In the genomic region with DNA sequence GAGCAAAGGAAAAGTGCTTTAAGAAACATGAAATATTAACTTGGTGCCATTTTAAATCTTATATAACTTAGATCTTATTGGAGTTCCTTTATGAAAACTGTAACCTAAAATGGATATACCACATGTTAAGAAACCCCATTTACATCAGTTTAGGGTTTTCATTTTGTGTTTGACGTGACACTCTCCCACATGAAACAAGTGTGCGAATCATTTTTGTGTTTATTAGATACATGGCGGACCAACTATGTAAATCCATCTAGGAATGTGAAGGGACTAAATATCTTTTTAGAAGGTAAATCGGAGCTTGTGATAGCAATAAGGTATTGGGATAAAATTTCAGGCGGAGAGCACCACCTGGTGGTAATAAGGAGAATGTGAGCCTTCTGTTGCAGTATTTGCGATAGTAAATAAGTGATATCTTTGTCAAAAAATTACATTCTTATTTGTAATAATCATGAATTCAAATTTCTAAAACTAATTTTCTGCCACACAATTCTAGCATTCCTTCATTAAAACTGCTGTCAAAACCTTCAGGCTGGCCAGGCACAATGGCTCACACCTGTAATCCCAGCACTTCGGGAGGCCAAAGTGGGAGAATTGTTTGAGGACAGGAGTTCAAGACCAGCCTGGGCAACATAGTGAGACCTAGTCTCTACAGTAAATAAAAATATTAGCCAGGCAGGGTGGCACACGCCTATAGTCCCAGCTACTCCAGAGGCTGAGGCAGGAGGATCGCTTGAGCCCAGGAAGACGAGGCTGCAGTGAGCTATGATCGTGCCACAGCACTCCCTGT, we compare ENCODE assay signal across 8 cellular contexts. TPM values are rescaled to one million over a fixed set of nuclear protein-coding genes. Genes with fewer than 3 reads are reported as not detected.
DNase-seq lines count a peak whose midpoint lies in the region; ATAC-seq, FAIRE-seq and TF ChIP-seq lines count a peak whose summit lies in the region.

No MANE protein-coding gene starts in this region.

- H3K27me3 ChIP-seq in HAP-1 (ENCODE audit: low read depth) = no peaks in the 10 kb centered on the region
- H3K27me3 ChIP-seq in heart right ventricle = no peaks in the 10 kb centered on the region
- no peaks in the 10 kb centered on the region for H3K27me3 ChIP-seq in small intestine (ENCODE audit: control insufficient read depth in 2 of 2, insufficient read depth in 2 of 2, low read length in 2 of 2)

- no peak for ATAC-seq in activated naive CD8-positive, alpha-beta T cell treated with anti-CD3 and anti-CD28 coated beads, Interleukin-2, amount 10 ng/mL, durations not matched to agents 7 days and 5 days (ENCODE audit: low read depth)
- ATAC-seq in heart right ventricle = peak in 4 of 8 donors; percentile 38 to 63 (median 53)
- no peak for ATAC-seq in HG02938 (IDR thresholded peaks at IDR 0.05; ENCODE audit: unreplicated experiment)
- no peak for ATAC-seq in GM21529 (IDR thresholded peaks at IDR 0.05; ENCODE audit: unreplicated experiment)

- H3K4me1 ChIP-seq in HAP-1 = peaks cover 12% of the 10 kb centered on the region
- peaks cover 0 to 49% (median 6%) of the 10 kb centered on the region in 9 donors for H3K4me1 ChIP-seq in heart right ventricle
- peaks cover 0 to 2% of the 10 kb centered on the region in 2 donors for H3K4me1 ChIP-seq in small intestine (ENCODE audit: control insufficient read depth in 2 of 2, insufficient read depth in 1 of 2, low read depth in 1 of 2, low read length in 1 of 2)

- TF ChIP-seq CTCF in heart right ventricle (IDR thresholded peaks at IDR 0.05) = peak; percentile 68 to 95 (median 86)

- POLR2A ChIA-PET in activated naive CD8-positive, alpha-beta T cell treated with anti-CD3 and anti-CD28 coated beads, Interleukin-2, amount 10 ng/mL, durations not matched to agents 7 days and 5 days (lab: Charles Lee) = interaction anchor here (0.8 to 2.7 kb wide), 6 partner anchors 19 to 88 kb away, joined by 3 to 12 read pairs (median 6); partner anchors contain the start of genes COL9A2 and SMAP2

- in situ Hi-C loops in HAP-1 (cut with MboI; ENCODE audit: low sequenced_read_pairs) = loop anchor here (10.0 kb wide), 1 partner anchor 260 kb away; no protein-coding TSS in a partner anchor

- H3K9me3 ChIP-seq in HAP-1 (no peaks in the 10 kb centered on the region), heart right ventricle (no peaks in the 10 kb centered on the region), small intestine (ENCODE audit: control insufficient read depth, low read depth) (no peaks in the 10 kb centered on the region)

- no peaks in the 10 kb centered on the region for H3K9me3 Mint-ChIP-seq in activated naive CD8-positive, alpha-beta T cell treated with anti-CD3 and anti-CD28 coated beads, Interleukin-2, amount 10 ng/mL, durations not matched to agents 7 days and 5 days

- H3K27ac ChIP-seq in heart right ventricle (peak overlapping the region in 2 of 10 donors; percentile 37 to 55), small intestine (ENCODE audit: low read depth in 1 of 2, low read length in 1 of 2) (no peak overlapping the region)

- no peaks in the 10 kb centered on the region for H3K36me3 ChIP-seq in HAP-1 (replicated peaks)
- peaks cover 0 to 35% (median 0%) of the 10 kb centered on the region in 9 donors for H3K36me3 ChIP-seq in heart right ventricle
- peaks cover 5 to 9% of the 10 kb centered on the region in 2 donors for H3K36me3 ChIP-seq in small intestine (ENCODE audit: control insufficient read depth in 2 of 2, insufficient read depth in 2 of 2, low read length in 2 of 2)

- peak; percentile 53 for DNase-seq in COR-L47 (lab: John Stamatoyannopoulos, UW)
- peak; percentile 36 to 66 for DNase-seq in HAP-1 (ENCODE audit: low spot score in 2 of 2)
- DNase-seq in NCI-H748 treated with DMSO at 0.1 percent for 48 hours (lab: John Stamatoyannopoulos, UW) = peak; percentile 99
- no peak for DNase-seq in activated naive CD8-positive, alpha-beta T cell treated with anti-CD3 and anti-CD28 coated beads, Interleukin-2, amount 10 ng/mL, durations not matched to agents 7 days and 5 days
- DNase-seq in heart right ventricle = peak in 1 of 2 donors; percentile 27
- DNase-seq in small intestine = peak; percentile 65

- WGBS in heart right ventricle, 2 donors = 47 to 51% methylated on average over 11 of the region's 11 CpGs
- 49 to 51% (median 50%) methylated on average over 11 of the region's 11 CpGs for WGBS in small intestine, 3 donors

- intact Hi-C loops in heart right ventricle (cut with DNase I) = loop anchor here (2.0 to 10.0 kb wide), 11 partner anchors 60 to 323 kb away; no protein-coding TSS in a partner anchor

- H3K4me3 ChIP-seq in HAP-1 (no peak overlapping the region), heart right ventricle (no peak overlapping the region), small intestine (ENCODE audit: low read depth in 1 of 2, low read length in 2 of 2) (no peak overlapping the region)

- peaks cover 35% of the 10 kb centered on the region for H3K36me3 Mint-ChIP-seq in activated naive CD8-positive, alpha-beta T cell treated with anti-CD3 and anti-CD28 coated beads, Interleukin-2, amount 10 ng/mL, durations not matched to agents 7 days and 5 days

- peak overlapping the region; percentile 82 for H3K4me3 Mint-ChIP-seq in activated naive CD8-positive, alpha-beta T cell treated with anti-CD3 and anti-CD28 coated beads, Interleukin-2, amount 10 ng/mL, durations not matched to agents 7 days and 5 days

- H3K4me1 Mint-ChIP-seq in activated naive CD8-positive, alpha-beta T cell treated with anti-CD3 and anti-CD28 coated beads, Interleukin-2, amount 10 ng/mL, durations not matched to agents 7 days and 5 days = peaks cover 39% of the 10 kb centered on the region

- FAIRE-seq in small intestine (lab: Jason Lieb, UNC) = peak; percentile 75

- peak overlapping the region; percentile 92 for H3K27ac Mint-ChIP-seq in activated naive CD8-positive, alpha-beta T cell treated with anti-CD3 and anti-CD28 coated beads, Interleukin-2, amount 10 ng/mL, durations not matched to agents 7 days and 5 days

- H3K27me3 Mint-ChIP-seq in activated naive CD8-positive, alpha-beta T cell treated with anti-CD3 and anti-CD28 coated beads, Interleukin-2, amount 10 ng/mL, durations not matched to agents 7 days and 5 days = no peaks in the 10 kb centered on the region

RNA-seq across cellular contexts. Expression of gene SMAP2, which starts 31.3 kb away (rescaled TPM):
- total RNA-seq in activated naive CD8-positive, alpha-beta T cell treated with anti-CD3 and anti-CD28 coated beads, Interleukin-2, amount 10 ng/mL, durations not matched to agents 7 days and 5 days = 100 to 1,000 TPM; 133 to 138 TPM
- total RNA-seq in heart right ventricle = 10 to 100 TPM in 9 of 10 donors, 1 to 10 TPM in 1; 9.4 to 29.8 (median 12.2) TPM
- polyA plus RNA-seq in heart right ventricle (10 to 100 TPM; 12.2 to 16.5 TPM), small intestine (10 to 100 TPM; 13.0 to 27.8 (median 27.3) TPM)

RNA-seq across cellular contexts. Expression of gene ZFP69B, which starts 45.4 kb away (rescaled TPM):
- 1 to 10 TPM; 5.2 to 6.3 TPM for total RNA-seq in activated naive CD8-positive, alpha-beta T cell treated with anti-CD3 and anti-CD28 coated beads, Interleukin-2, amount 10 ng/mL, durations not matched to agents 7 days and 5 days
- total RNA-seq in heart right ventricle = 1 to 10 TPM in 6 of 10 donors, under 1 TPM in 4; 0.67 to 2.2 (median 1.2) TPM
- polyA plus RNA-seq in heart right ventricle (under 1 TPM; 0.37 to 0.58 TPM), small intestine (1 to 10 TPM in 1 of 3 donors, not detected in 2; 1.2 TPM)

Comparison
In these comparisons a context has a peak if more than half of its experiments do, and no peak if none do; other contexts are left out.
1. RNA of gene SMAP2, which starts 31.3 kb away (total RNA-seq): 133 to 138 TPM in activated naive CD8-positive, alpha-beta T cell treated with anti-CD3 and anti-CD28 coated beads, Interleukin-2, amount 10 ng/mL, durations not matched to agents 7 days and 5 days; 9.4 to 29.8 TPM in heart right ventricle; every median in the first group is over 4 times any median in the second.